Comparison of ENCODE assay signal across 9 cellular contexts in the genomic region with DNA sequence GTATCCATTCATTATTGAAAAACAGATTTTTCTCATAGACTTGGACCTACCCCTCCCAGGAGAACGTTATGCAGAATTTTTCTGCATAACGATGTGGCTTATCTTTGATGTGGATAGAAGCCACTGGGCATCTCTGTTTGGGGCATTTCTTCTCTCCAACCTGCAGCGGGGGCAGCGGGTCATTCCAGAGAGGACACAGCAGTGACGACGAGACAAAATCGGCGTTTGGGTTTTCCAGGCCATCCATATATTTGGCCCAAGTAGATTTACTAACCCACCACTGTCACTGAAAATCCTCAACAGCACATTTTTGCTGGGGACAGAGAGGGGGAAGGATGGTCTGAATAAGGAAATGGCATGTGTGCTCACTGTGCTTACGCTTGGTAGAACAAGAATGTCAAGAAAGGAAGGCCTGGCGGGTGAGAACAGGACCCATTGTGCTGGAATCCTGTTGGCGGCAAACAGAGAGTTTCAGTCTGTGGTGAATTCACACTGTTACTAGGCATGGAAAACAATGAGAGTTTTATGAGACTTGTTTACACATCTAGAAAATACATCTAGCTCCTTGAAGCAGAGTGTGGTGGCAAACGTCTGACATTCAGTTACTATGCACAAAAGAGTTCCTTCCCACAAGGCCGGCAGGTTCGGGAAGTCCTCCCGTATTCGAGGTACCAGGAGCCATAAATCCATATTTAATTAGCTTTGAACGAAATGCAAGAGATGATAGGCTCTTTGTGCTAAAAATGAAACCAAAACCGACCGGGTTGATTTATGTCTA.
A peak's percentile ranks its signal among the peaks of the same experiment; 100 is the strongest.
DNase-seq lines count a peak whose midpoint lies in the region; ATAC-seq, FAIRE-seq and TF ChIP-seq lines count a peak whose summit lies in the region.
"Had no signal": no experiment of that assay in that cellular context is flagged by ENCODE, and none has a peak within 500 bp of the region (broad histone marks: within the 10 kb centered on the region; RNA-seq: fewer than 3 reads in every experiment).

No MANE protein-coding gene starts in this region.

- H3K4me3 ChIP-seq in astrocyte (ENCODE audit: insufficient read depth, low read depth, low read length) (peak overlapping the region; percentile 34), right lobe of liver (no peak overlapping the region)

- FAIRE-seq in astrocyte (lab: Jason Lieb, UNC) = no peak

- no peak overlapping the region for H3K4me3 Mint-ChIP-seq in astrocyte (ENCODE audit: unreplicated experiment)

- peak overlapping the region; percentile 77 for H3K27ac Mint-ChIP-seq in astrocyte (ENCODE audit: unreplicated experiment)

- no peaks in the 10 kb centered on the region for H3K36me3 Mint-ChIP-seq in astrocyte (ENCODE audit: low read depth, unreplicated experiment)

- H4K20me1 ChIP-seq in astrocyte (ENCODE audit: insufficient read depth, low read length) = no peaks in the 10 kb centered on the region

- H3K4me2 ChIP-seq in astrocyte (ENCODE audit: low read length) = peak overlapping the region; percentile 78

- no peaks in the 10 kb centered on the region for H3K27me3 Mint-ChIP-seq in astrocyte (ENCODE audit: low read depth, unreplicated experiment)

- DNase-seq in DMS53 (lab: John Stamatoyannopoulos, UW) = peak; percentile 45
- no peak for DNase-seq in DMS53 treated with DMSO at 0.1 percent for 48 hours (lab: John Stamatoyannopoulos, UW; ENCODE audit: unreplicated experiment)
- DNase-seq in astrocyte (ENCODE audit: low read depth) = peak; percentile 75
- DNase-seq in right lobe of liver = no peak
- DNase-seq in substantia nigra (lab: John Stamatoyannopoulos, UW) = peak in 45 of 49 donors; percentile 16 to 80 (median 51)
- DNase-seq in stimulated activated CD4-positive, alpha-beta T cell treated with anti-CD3 and anti-CD28 coated beads, Interleukin-2, amount 100 ng/mL, for 24 hours = no peak
- no peak for DNase-seq in effector CD8-positive, alpha-beta T cell (lab: John Stamatoyannopoulos, UW)

- intact Hi-C loops in right lobe of liver (cut with DNase I) = no loop called here

- H3K27me3 ChIP-seq in astrocyte (ENCODE audit: insufficient read depth, low read length) = no peaks in the 10 kb centered on the region
- H3K27me3 ChIP-seq in right lobe of liver = no peaks in the 10 kb centered on the region

- peak in 3 of 4 donors; percentile 11 to 29 (median 26) for ATAC-seq in right lobe of liver
- ATAC-seq in GM19023 (IDR thresholded peaks at IDR 0.05; ENCODE audit: unreplicated experiment) = no peak

- H3K36me3 ChIP-seq in astrocyte (ENCODE audit: insufficient read depth, low read length) (no peaks in the 10 kb centered on the region), right lobe of liver (no peaks in the 10 kb centered on the region)

- TF ChIP-seq CTCF in astrocyte (IDR thresholded peaks at IDR 0.05; ENCODE audit: insufficient read depth, low read depth, low read length) (no peak), right lobe of liver (IDR thresholded peaks at IDR 0.05) (no peak)

- 60% methylated on average over 14 of the region's 19 CpGs for WGBS in right lobe of liver (ENCODE audit: insufficient coverage, low coverage, low lambda C conversion rate, missing lambda C conversion rate)

- H3K4me1 Mint-ChIP-seq in astrocyte (ENCODE audit: low read depth, unreplicated experiment) = peaks cover 51% of the 10 kb centered on the region

- no peak for TF ChIP-seq POLR2A in right lobe of liver (IDR thresholded peaks at IDR 0.05)

- H3K9me3 ChIP-seq in astrocyte (ENCODE audit: insufficient read depth, low read depth, low read length) (no peaks in the 10 kb centered on the region), right lobe of liver (no peaks in the 10 kb centered on the region)

- peak overlapping the region; percentile 22 for H2AFZ ChIP-seq in astrocyte (ENCODE audit: low read depth, low read length)

- H3K9ac ChIP-seq in astrocyte (ENCODE audit: low read length) = peak overlapping the region; percentile 60

- no peaks in the 10 kb centered on the region for H3K79me2 ChIP-seq in astrocyte (ENCODE audit: insufficient read depth, low read length)

- H3K27ac ChIP-seq in astrocyte (ENCODE audit: low read depth, low read length) (peak overlapping the region; percentile 58), right lobe of liver (peak overlapping the region; percentile 0 to 45 (median 40)), substantia nigra (ENCODE audit: low read depth, low read length, poor library complexity, severe bottlenecking) (peak overlapping the region; percentile 97)
- H3K27ac ChIP-seq: 22Rv1 had no signal

- H3K9me3 Mint-ChIP-seq in astrocyte (ENCODE audit: unreplicated experiment) = peaks cover 4% of the 10 kb centered on the region

- H3K4me1 ChIP-seq in astrocyte (ENCODE audit: insufficient read depth, low read length) (peaks cover 37% of the 10 kb centered on the region), right lobe of liver (no peaks in the 10 kb centered on the region)

Comparison
In these comparisons a context has a peak if more than half of its experiments do, and no peak if none do; other contexts are left out.
1. DNase-seq: peak in DMS53 (single experiment), astrocyte (single experiment) and substantia nigra (45 of 49); none in DMS53 treated with DMSO at 0.1 percent for 48 hours (single experiment), right lobe of liver (0 of 3), stimulated activated CD4-positive, alpha-beta T cell treated with anti-CD3 and anti-CD28 coated beads, Interleukin-2, amount 100 ng/mL, for 24 hours (0 of 2) and effector CD8-positive, alpha-beta T cell (single experiment).
2. H3K27ac ChIP-seq: peak in every context shown above with its lines; median percentile 97 in substantia nigra; 58 in astrocyte; 40 in right lobe of liver.